9 cellular contexts compared by ENCODE assay signal in genomic region chr4:41339812-41340809, GRCh38.
DNase-seq lines count a peak whose midpoint lies in the region; ATAC-seq and TF ChIP-seq lines count a peak whose summit lies in the region.
"Had no signal": no experiment of that assay in that cellular context is flagged by ENCODE, and none has a peak within 500 bp of the region (broad histone marks: within the 10 kb centered on the region; RNA-seq: fewer than 3 reads in every experiment).

No MANE protein-coding gene starts in this region.

- no peaks in the 10 kb centered on the region for H3K27me3 ChIP-seq in adipocyte (replicated peaks; ENCODE audit: control insufficient read depth, insufficient read depth, low read length)
- no peaks in the 10 kb centered on the region for H3K27me3 ChIP-seq in smooth muscle cell (ENCODE audit: low read depth)
- H3K27me3 ChIP-seq in vagina, result no peaks in the 10 kb centered on the region

- no peaks in the 10 kb centered on the region for H3K9me3 ChIP-seq in adipocyte (ENCODE audit: control insufficient read depth, low read length)
- H3K9me3 ChIP-seq in smooth muscle cell (replicated peaks; ENCODE audit: low read depth), result no peaks in the 10 kb centered on the region
- no peaks in the 10 kb centered on the region for H3K9me3 ChIP-seq in vagina

- H3K9me3 Mint-ChIP-seq in HFFc6, result no peaks in the 10 kb centered on the region

- H4K20me1 ChIP-seq in smooth muscle cell (ENCODE audit: low read depth), result no peaks in the 10 kb centered on the region

- H3K4me1 ChIP-seq in adipocyte (ENCODE audit: control insufficient read depth, insufficient read depth, low read length) (peaks cover 11% of the 10 kb centered on the region), smooth muscle cell (ENCODE audit: low read depth) (no peaks in the 10 kb centered on the region), vagina (no peaks in the 10 kb centered on the region)

- H3K27me3 Mint-ChIP-seq in HFFc6 (ENCODE audit: insufficient read depth), result peaks cover 8% of the 10 kb centered on the region

- no peak for TF ChIP-seq POLR2A in vagina (IDR thresholded peaks at IDR 0.05)

- H3K4me3 ChIP-seq in adipocyte (ENCODE audit: low read length) (peak overlapping the region; percentile 35), smooth muscle cell (no peak overlapping the region), vagina (no peak overlapping the region)

- TF ChIP-seq CTCF in HFFc6 (IDR thresholded peaks at IDR 0.05) (no peak), smooth muscle cell (IDR thresholded peaks at IDR 0.05; ENCODE audit: borderline replicate concordance, insufficient read depth, poor library complexity, severe bottlenecking) (no peak), vagina (IDR thresholded peaks at IDR 0.05) (no peak)

- H3F3A ChIP-seq in smooth muscle cell (ENCODE audit: low read depth), result no peaks in the 10 kb centered on the region

- no peaks in the 10 kb centered on the region for H3K79me2 ChIP-seq in smooth muscle cell (ENCODE audit: low read depth)

- DNase-seq in HFFc6 (peak; percentile 71), adipocyte (ENCODE audit: low read depth) (peak; percentile 91), hippocampal formation (lab: John Stamatoyannopoulos, UW) (peak; percentile 45 to 95), smooth muscle cell (lab: John Stamatoyannopoulos, UW; ENCODE audit: unreplicated experiment) (no peak), AML-193 (lab: John Stamatoyannopoulos, UW) (no peak), vagina (ENCODE audit: extremely low spot score in 2 of 2) (no peak)
- DNase-seq in stimulated activated CD4-positive, alpha-beta T cell treated with anti-CD3 and anti-CD28 coated beads, Interleukin-12 subunit alpha, Interleukin-12 subunit beta, amount 100 ng/mL, for 4 hours, result no peak
- DNase-seq: NCI-H1436 treated with DMSO at 0.1 percent for 48 hours had no signal

- H3K27ac ChIP-seq in smooth muscle cell (ENCODE audit: low read depth) (no peak overlapping the region), vagina (no peak overlapping the region)

- peaks cover 32% of the 10 kb centered on the region for H3K4me1 Mint-ChIP-seq in HFFc6 (ENCODE audit: low read depth)

- no peak overlapping the region for H3K9ac ChIP-seq in adipocyte (ENCODE audit: low read length)
- no peak overlapping the region for H3K9ac ChIP-seq in smooth muscle cell (ENCODE audit: low read depth)

- no peaks in the 10 kb centered on the region for H3K36me3 Mint-ChIP-seq in HFFc6 (ENCODE audit: low read depth)

- intact Hi-C loops in vagina (cut with DNase I), result no loop called here

- H3K36me3 ChIP-seq in adipocyte (ENCODE audit: control insufficient read depth, insufficient read depth, low read length, severe bottlenecking) (no peaks in the 10 kb centered on the region), smooth muscle cell (ENCODE audit: low read depth) (no peaks in the 10 kb centered on the region), vagina (no peaks in the 10 kb centered on the region)

- H3K4me3 Mint-ChIP-seq in HFFc6, result peak overlapping the region; percentile 64

- H3K27ac Mint-ChIP-seq in HFFc6, result peak overlapping the region; percentile 77; the same call in 1 of the 2 replicates

- peak overlapping the region; percentile 12 for H2AFZ ChIP-seq in smooth muscle cell (ENCODE audit: low read depth)

- H3K4me2 ChIP-seq in smooth muscle cell, result no peak overlapping the region

- WGBS in smooth muscle cell (ENCODE audit: low lambda C conversion rate), result 67% methylated on average over 10 of the region's 10 CpGs

- no peak for ATAC-seq in GM18867 (IDR thresholded peaks at IDR 0.05; ENCODE audit: unreplicated experiment)

Comparison
In these comparisons a context has a peak if more than half of its experiments do, and no peak if none do; other contexts are left out.
1. DNase-seq: peak in HFFc6 (single experiment), adipocyte (single experiment) and hippocampal formation (2 of 2); none in smooth muscle cell (single experiment), AML-193 (0 of 2), stimulated activated CD4-positive, alpha-beta T cell treated with anti-CD3 and anti-CD28 coated beads, Interleukin-12 subunit alpha, Interleukin-12 subunit beta, amount 100 ng/mL, for 4 hours (single experiment) and vagina (0 of 2).